ENCODE assay signal across 2 cellular contexts in genomic region chr6:89243331-89243629, GRCh38.
TF ChIP-seq lines count a peak whose summit lies in the region.

No MANE protein-coding gene starts in this region.

TF ChIP-seq in WTC11, 78 proteins besides CTCF, POLR2A, EP300 and RAD21:
- TF ChIP-seq, protein P1, sequence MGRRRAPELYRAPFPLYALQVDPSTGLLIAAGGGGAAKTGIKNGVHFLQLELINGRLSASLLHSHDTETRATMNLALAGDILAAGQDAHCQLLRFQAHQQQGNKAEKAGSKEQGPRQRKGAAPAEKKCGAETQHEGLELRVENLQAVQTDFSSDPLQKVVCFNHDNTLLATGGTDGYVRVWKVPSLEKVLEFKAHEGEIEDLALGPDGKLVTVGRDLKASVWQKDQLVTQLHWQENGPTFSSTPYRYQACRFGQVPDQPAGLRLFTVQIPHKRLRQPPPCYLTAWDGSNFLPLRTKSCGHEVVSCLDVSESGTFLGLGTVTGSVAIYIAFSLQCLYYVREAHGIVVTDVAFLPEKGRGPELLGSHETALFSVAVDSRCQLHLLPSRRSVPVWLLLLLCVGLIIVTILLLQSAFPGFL (CRISPR knock-in tag; IDR thresholded peaks at IDR 0.05; ENCODE audit: borderline replicate concordance) = no peak
TF ChIP-seq in WTC11: peak in this region for 0.

TF ChIP-seq in HepG2, 621 proteins besides CTCF, POLR2A, EP300 and RAD21 (continued from another document):
- TF ChIP-seq ZBTB34 (CRISPR knock-in tag; IDR thresholded peaks at IDR 0.05) = no peak
- TF ChIP-seq, protein P2, sequence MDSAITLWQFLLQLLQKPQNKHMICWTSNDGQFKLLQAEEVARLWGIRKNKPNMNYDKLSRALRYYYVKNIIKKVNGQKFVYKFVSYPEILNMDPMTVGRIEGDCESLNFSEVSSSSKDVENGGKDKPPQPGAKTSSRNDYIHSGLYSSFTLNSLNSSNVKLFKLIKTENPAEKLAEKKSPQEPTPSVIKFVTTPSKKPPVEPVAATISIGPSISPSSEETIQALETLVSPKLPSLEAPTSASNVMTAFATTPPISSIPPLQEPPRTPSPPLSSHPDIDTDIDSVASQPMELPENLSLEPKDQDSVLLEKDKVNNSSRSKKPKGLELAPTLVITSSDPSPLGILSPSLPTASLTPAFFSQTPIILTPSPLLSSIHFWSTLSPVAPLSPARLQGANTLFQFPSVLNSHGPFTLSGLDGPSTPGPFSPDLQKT (CRISPR knock-in tag; IDR thresholded peaks at IDR 0.05; ENCODE audit: borderline replicate concordance) = no peak
